Comparison of ENCODE assay signal across 9 cellular contexts in the genomic region with DNA sequence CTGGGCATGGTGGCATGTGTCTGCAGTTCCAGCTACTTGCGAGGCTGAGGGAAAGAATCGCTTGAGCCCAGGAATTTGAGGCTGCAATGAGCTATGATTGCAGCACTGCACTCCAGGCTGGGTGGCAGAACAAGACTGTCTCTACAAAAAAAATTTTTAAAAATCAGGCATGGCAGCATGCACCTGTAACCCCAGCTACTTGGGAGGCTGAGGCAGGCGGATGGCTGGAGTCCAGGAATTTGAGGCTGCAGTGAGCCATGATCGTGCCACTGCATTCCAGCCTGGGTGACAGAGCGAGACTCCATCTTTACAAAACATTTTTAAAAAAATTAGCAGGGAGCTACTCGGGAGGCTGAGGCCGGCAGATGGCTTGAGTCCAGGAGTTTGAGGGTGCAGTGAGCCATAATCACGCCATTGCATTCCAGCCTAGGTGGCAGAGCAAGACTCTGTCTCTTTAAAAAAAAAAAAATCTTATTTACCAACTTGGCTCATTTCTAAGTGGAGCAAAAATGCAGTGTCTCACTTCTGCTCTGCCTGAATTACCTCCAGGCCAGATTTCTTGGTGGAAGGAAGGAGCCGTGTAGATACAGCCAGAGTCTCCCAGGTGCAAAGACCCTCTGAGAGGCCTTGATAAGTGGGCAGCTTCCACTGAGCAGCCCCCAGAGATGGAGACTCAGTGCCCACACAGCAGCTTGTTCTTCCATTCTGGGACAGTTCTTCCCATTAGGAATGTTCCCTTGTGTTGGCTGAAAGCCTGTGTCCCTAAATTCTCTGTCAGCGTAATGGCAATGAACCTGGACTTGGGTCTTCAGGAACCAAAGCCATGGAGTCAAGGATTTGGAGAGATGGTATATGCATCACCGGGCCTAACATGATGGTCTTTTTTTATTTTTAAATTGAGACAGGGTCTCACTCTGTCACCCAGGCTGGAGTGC. TPM values are rescaled to one million over a fixed set of nuclear protein-coding genes. Genes with fewer than 3 reads are reported as not detected.
DNase-seq lines count a peak whose midpoint lies in the region; FAIRE-seq and TF ChIP-seq lines count a peak whose summit lies in the region.
"Had no signal": no experiment of that assay in that cellular context is flagged by ENCODE, and none has a peak within 500 bp of the region (broad histone marks: within the 10 kb centered on the region; RNA-seq: fewer than 3 reads in every experiment).

No MANE protein-coding gene starts in this region.

- H3K9me3 ChIP-seq in SJSA1 (replicated peaks), result no peaks in the 10 kb centered on the region

- DNase-seq in EL (peak; percentile 93), SJSA1 (ENCODE audit: low read depth in 1 of 2, low spot score in 2 of 2) (peak; percentile 65 to 75), fibroblast of mammary gland (ENCODE audit: low read depth) (peak; percentile 47), retinal pigment epithelial cell (ENCODE audit: low read depth) (peak; percentile 88), D341Med (ENCODE audit: low spot score) (no peak), frontal cortex (ENCODE audit: low spot score in 2 of 2) (no peak), NCI-H1048 (lab: John Stamatoyannopoulos, UW) (no peak)
- DNase-seq in activated CD8-positive, alpha-beta memory T cell treated with anti-CD3 and anti-CD28 coated beads, Interleukin-2, amount 50 U/mL, for 48 hours, result no peak
- DNase-seq: foreskin melanocyte had no signal

- no peak overlapping the region for H3K4me3 ChIP-seq in SJSA1
- no peak overlapping the region for H3K4me3 ChIP-seq in fibroblast of mammary gland (ENCODE audit: control insufficient read depth, low read depth, low read length)
- no peak overlapping the region for H3K4me3 ChIP-seq in retinal pigment epithelial cell (ENCODE audit: low read length)

- H3K27ac ChIP-seq in SJSA1, result peak overlapping the region; percentile 63

- H3K27me3 ChIP-seq in SJSA1 (replicated peaks), result no peaks in the 10 kb centered on the region

- peaks cover 2% of the 10 kb centered on the region; the same call in 1 of the 2 replicates for H3K36me3 ChIP-seq in SJSA1

- FAIRE-seq in frontal cortex (lab: Jason Lieb, UNC), result no peak

- H3K4me1 ChIP-seq in SJSA1 (replicated peaks), result peaks cover 56% of the 10 kb centered on the region

- TF ChIP-seq CTCF in fibroblast of mammary gland (conservative IDR thresholded peaks at IDR 0.05; ENCODE audit: control insufficient read depth, insufficient read depth, low read depth, low read length) (no peak), retinal pigment epithelial cell (conservative IDR thresholded peaks at IDR 0.05; ENCODE audit: low read depth, low read length) (no peak)

RNA-seq across cellular contexts. Expression of a gene that starts 30.0 kb away (rescaled TPM):
- 9.9 and 21.2 TPM in 2 replicates for total RNA-seq in SJSA1 (2014; rRNA removed; shearing (Covaris generic))
- total RNA-seq in frontal cortex, result 19.2 TPM

Comparison
In these comparisons a context has a peak if more than half of its experiments do, and no peak if none do; other contexts are left out.
1. DNase-seq: peak in EL (single experiment), SJSA1 (2 of 2), fibroblast of mammary gland (single experiment) and retinal pigment epithelial cell (single experiment); none in D341Med (single experiment), frontal cortex (0 of 2), NCI-H1048 (single experiment) and activated CD8-positive, alpha-beta memory T cell treated with anti-CD3 and anti-CD28 coated beads, Interleukin-2, amount 50 U/mL, for 48 hours (single experiment).